ENCODE assay signal across 1 cellular context in the genomic region with DNA sequence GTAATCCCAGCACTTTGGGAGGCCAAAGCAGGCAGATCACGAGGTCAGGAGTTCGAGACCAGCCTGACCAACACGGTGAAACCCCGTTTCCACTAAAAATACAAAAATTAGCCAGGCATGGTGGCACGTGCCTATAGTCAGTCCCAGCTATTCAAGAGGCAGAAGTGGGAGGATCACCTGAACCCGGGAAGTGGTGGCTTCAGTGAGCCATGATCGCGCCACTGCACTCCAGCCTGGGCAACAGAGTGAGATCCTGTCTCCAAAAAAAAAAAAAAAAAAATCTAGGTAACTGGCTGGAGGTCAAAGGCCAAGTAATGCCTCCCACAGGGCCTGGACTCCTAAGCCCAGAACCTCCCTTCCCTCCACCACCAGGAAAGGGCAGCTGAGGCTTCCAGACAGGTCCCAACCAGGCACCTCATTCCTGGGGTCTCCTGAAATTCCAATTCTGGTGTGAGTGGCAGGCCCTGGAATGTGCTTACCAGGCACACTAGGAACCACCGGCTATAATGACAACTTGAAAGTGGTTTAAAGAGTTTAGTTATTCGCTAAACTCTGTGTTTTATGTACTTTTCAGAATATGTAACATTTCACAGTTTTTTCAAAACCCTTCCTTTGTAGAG.
TF ChIP-seq lines count a peak whose summit lies in the region.

No MANE protein-coding gene starts in this region.

TF ChIP-seq in GM12878, 131 proteins besides CTCF, POLR2A, EP300 and RAD21:
- TF ChIP-seq, protein P1, sequence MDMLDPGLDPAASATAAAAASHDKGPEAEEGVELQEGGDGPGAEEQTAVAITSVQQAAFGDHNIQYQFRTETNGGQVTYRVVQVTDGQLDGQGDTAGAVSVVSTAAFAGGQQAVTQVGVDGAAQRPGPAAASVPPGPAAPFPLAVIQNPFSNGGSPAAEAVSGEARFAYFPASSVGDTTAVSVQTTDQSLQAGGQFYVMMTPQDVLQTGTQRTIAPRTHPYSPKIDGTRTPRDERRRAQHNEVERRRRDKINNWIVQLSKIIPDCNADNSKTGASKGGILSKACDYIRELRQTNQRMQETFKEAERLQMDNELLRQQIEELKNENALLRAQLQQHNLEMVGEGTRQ (IDR thresholded peaks at IDR 0.05; ENCODE audit: borderline replicate concordance, low read depth, low read length) = no peak
- TF ChIP-seq NR2F1 (conservative IDR thresholded peaks at IDR 0.05) (0 out of 2 replicates have a peak, but pooled peaks have one; percentile 17), YBX1 (IDR thresholded peaks at IDR 0.05) (no peak)
